Comparison of ENCODE assay signal across 12 cellular contexts in genomic region chr20:25669826-25670422, GRCh38. TPM values are rescaled to one million over a fixed set of nuclear protein-coding genes. Genes with fewer than 3 reads are reported as not detected.
DNase-seq lines count a peak whose midpoint lies in the region; TF ChIP-seq lines count a peak whose summit lies in the region.
"Had no signal": no experiment of that assay in that cellular context is flagged by ENCODE, and none has a peak within 500 bp of the region (broad histone marks: within the 10 kb centered on the region; RNA-seq: fewer than 3 reads in every experiment).

No MANE protein-coding gene starts in this region.

- peak; percentile 17 for TF ChIP-seq CTCF in HFF-Myc (IDR thresholded peaks at IDR 0.05; ENCODE audit: low read depth, low read length, missing control alignments)
- TF ChIP-seq CTCF in transverse colon (IDR thresholded peaks at IDR 0.05), result no peak

- no CpG with 5 or more reads among the region's 7 CpGs for WGBS in iPS DF 6.9 (ENCODE audit: insufficient coverage, insufficient read length)
- WGBS in transverse colon (ENCODE audit: low coverage in 1 of 2), 2 donors, result 76 to 95% methylated on average over 3 to 7 of the region's 7 CpGs

- H3K79me2 ChIP-seq in ACC112 (ENCODE audit: control insufficient read depth, insufficient read depth, low read length, unreplicated experiment), result no peaks in the 10 kb centered on the region

- DNase-seq in HFF-Myc (ENCODE audit: extremely low read depth, low read depth), result no peak
- peak; percentile 24 for DNase-seq in amniotic stem cell (lab: John Stamatoyannopoulos, UW)
- DNase-seq in iPS DF 6.9 (ENCODE audit: low read depth, low spot score), result peak; percentile 13
- DNase-seq in stimulated activated CD4-positive, alpha-beta T cell treated with anti-CD3 and anti-CD28 coated beads, Interleukin-12 subunit alpha, Interleukin-12 subunit beta, amount 100 ng/mL, for 4 hours, result no peak
- DNase-seq in transverse colon, result no peak
- no peak for DNase-seq in NCI-H748 (lab: John Stamatoyannopoulos, UW; ENCODE audit: unreplicated experiment)
- DNase-seq in NCI-H1105 (lab: John Stamatoyannopoulos, UW), result no peak
- DNase-seq: activated CD4-positive, alpha-beta T cell treated with anti-CD3 and anti-CD28 coated beads, Interleukin-2, amount 50 U/mL, for 1 hour; amygdala; CD4-positive, alpha-beta T cell; naive thymus-derived CD8-positive, alpha-beta T cell had no signal

- in situ Hi-C loops in transverse colon (cut with MboI; ENCODE audit: low pct_ligation_motif_present in 1 of 4, low pct_unique_long_range_greater_than_20kb in 1 of 4, low sequenced_read_pairs in 3 of 4), result no loop called here

- H3K4me3 ChIP-seq in ACC112 (ENCODE audit: low read depth, low read length) (no peak overlapping the region), HFF-Myc (replicated peaks; ENCODE audit: low read depth, low read length) (no peak overlapping the region), iPS DF 6.9 (ENCODE audit: low read length) (no peak overlapping the region), transverse colon (no peak overlapping the region)

- no peak for TF ChIP-seq POLR2A in transverse colon (IDR thresholded peaks at IDR 0.05)

- H3K4me1 ChIP-seq in ACC112 (ENCODE audit: control insufficient read depth, insufficient read depth, low read length, unreplicated experiment) (peaks cover 10% of the 10 kb centered on the region), iPS DF 6.9 (ENCODE audit: control insufficient read depth, insufficient read depth, low read length) (no peaks in the 10 kb centered on the region), transverse colon (no peaks in the 10 kb centered on the region)

- H3K27ac ChIP-seq in ACC112 (ENCODE audit: low read depth, low read length) (peak overlapping the region; percentile 32), iPS DF 6.9 (ENCODE audit: low read length) (no peak overlapping the region), transverse colon (no peak overlapping the region)

- no peak for TF ChIP-seq EP300 in transverse colon (IDR thresholded peaks at IDR 0.05; ENCODE audit: low read depth)

- H2AFZ ChIP-seq in ACC112 (ENCODE audit: low read length, unreplicated experiment), result no peak overlapping the region

- peaks cover 11% of the 10 kb centered on the region for H3K36me3 ChIP-seq in ACC112 (ENCODE audit: insufficient read depth, low read length)
- no peaks in the 10 kb centered on the region; the same call in 1 of the 2 replicates for H3K36me3 ChIP-seq in iPS DF 6.9 (ENCODE audit: control insufficient read depth, insufficient read depth, low read length)
- peaks cover 0 to 6% (median 1%) of the 10 kb centered on the region in 4 donors for H3K36me3 ChIP-seq in transverse colon

- intact Hi-C loops in transverse colon (cut with DNase I; ENCODE audit: low total_unique reads), result no loop called here

- H3K27me3 ChIP-seq in ACC112 (ENCODE audit: insufficient read depth, low read length), result no peaks in the 10 kb centered on the region
- H3K27me3 ChIP-seq in iPS DF 6.9 (ENCODE audit: control insufficient read depth, insufficient read depth, low read length), result no peaks in the 10 kb centered on the region
- no peaks in the 10 kb centered on the region for H3K27me3 ChIP-seq in transverse colon

- H3K9me3 ChIP-seq in iPS DF 6.9 (ENCODE audit: control insufficient read depth, insufficient read depth, low read length) (no peaks in the 10 kb centered on the region), transverse colon (no peaks in the 10 kb centered on the region)

RNA-seq across cellular contexts. Expression of gene ZNF337, which starts 26.7 kb away (rescaled TPM):
- 10 to 100 TPM in 2 of 4 donors, 1 to 10 TPM in 2; 5.2 to 17.1 (median 11.0) TPM for total RNA-seq in transverse colon

RNA-seq across cellular contexts. Expression of gene NANP, which starts 46.1 kb away (rescaled TPM):
- 1 to 10 TPM; 1.4 to 7.1 (median 3.4) TPM for total RNA-seq in transverse colon

Comparison
In these comparisons a context has a peak if more than half of its experiments do, and no peak if none do; other contexts are left out.
1. DNase-seq: peak in amniotic stem cell (single experiment) and iPS DF 6.9 (single experiment); none in HFF-Myc (single experiment), stimulated activated CD4-positive, alpha-beta T cell treated with anti-CD3 and anti-CD28 coated beads, Interleukin-12 subunit alpha, Interleukin-12 subunit beta, amount 100 ng/mL, for 4 hours (single experiment), transverse colon (single experiment), NCI-H748 (single experiment) and NCI-H1105 (single experiment).